ENCODE assay signal across 10 cellular contexts in genomic region chr1:164602142-164602429, GRCh38. TPM values are rescaled to one million over a fixed set of nuclear protein-coding genes. Genes with fewer than 3 reads are reported as not detected.
A peak's percentile ranks its signal among the peaks of the same experiment; 100 is the strongest.
DNase-seq lines count a peak whose midpoint lies in the region; ATAC-seq and TF ChIP-seq lines count a peak whose summit lies in the region.
"Had no signal": no experiment of that assay in that cellular context is flagged by ENCODE, and none has a peak within 500 bp of the region (broad histone marks: within the 10 kb centered on the region; RNA-seq: fewer than 3 reads in every experiment).

No MANE protein-coding gene starts in this region.

- DNase-seq in NCI-H524 (lab: John Stamatoyannopoulos, UW) (peak; percentile 20 to 31), NCI-H524 treated with DMSO at 0.1 percent for 48 hours (lab: John Stamatoyannopoulos, UW) (no peak), MCF 10A (ENCODE audit: unreplicated experiment) (no peak), left colon (peak; percentile 74 to 83), superior temporal gyrus (ENCODE audit: extremely low spot score) (no peak), NCI-H446 treated with DMSO at 0.1 percent for 48 hours (lab: John Stamatoyannopoulos, UW) (no peak)
- no peak for DNase-seq in activated naive CD4-positive, alpha-beta T cell treated with anti-CD3 and anti-CD28 coated beads, Interleukin-2, amount 50 U/mL, for 72 hours (ENCODE audit: low spot score in 2 of 2)

- BruUV-seq in MCF 10A (replicated peaks; lab: Mats Ljungman, UMichigan) = no TSS peak

- intact Hi-C loops in MCF 10A (cut with micrococcal nuclease) = no loop called here
- intact Hi-C loops in left colon (cut with DNase I, micrococcal nuclease) = no loop called here

- ATAC-seq in left colon = peak; percentile 92
- ATAC-seq in activated naive CD4-positive, alpha-beta T cell treated with anti-CD3 and anti-CD28 coated beads, Interleukin-2, amount 50 U/mL, for 72 hours = no peak
- ATAC-seq: activated T-helper 17 cell treated with anti-CD3 and anti-CD28 coated beads, Interleukin-2, amount 50 U/mL, for 72 hours had no signal

- POLR2A ChIA-PET in MCF 10A (lab: Yijun Ruan, JAX) = interaction anchor here (0.9 to 2.9 kb wide), 7 partner anchors 10 to 170 kb away, joined by 3 to 22 read pairs (median 5); no protein-coding TSS in a partner anchor

- no peaks in the 10 kb centered on the region for H3K36me3 ChIP-seq in urinary bladder (ENCODE audit: insufficient read depth)
- H3K36me3 ChIP-seq: SJCRH30 had no signal

- CTCF ChIA-PET in MCF 10A (lab: Yijun Ruan, JAX) = interaction anchor here (0.5 to 2.9 kb wide), 18 partner anchors 11 to 646 kb away, joined by 3 to 23 read pairs (median 3); no protein-coding TSS in a partner anchor

- no peaks in the 10 kb centered on the region for H3K9me3 Mint-ChIP-seq in MCF 10A (ENCODE audit: unreplicated experiment)
- H3K9me3 Mint-ChIP-seq in activated naive CD4-positive, alpha-beta T cell treated with anti-CD3 and anti-CD28 coated beads, Interleukin-2, amount 50 U/mL, for 72 hours = peaks cover 0 to 7% of the 10 kb centered on the region in 2 donors
- H3K9me3 Mint-ChIP-seq: activated T-helper 17 cell treated with anti-CD3 and anti-CD28 coated beads, Interleukin-2, amount 50 U/mL, for 72 hours had no signal

- peaks cover 17% of the 10 kb centered on the region for H3K4me1 Mint-ChIP-seq in MCF 10A (ENCODE audit: insufficient read depth, unreplicated experiment)
- H3K4me1 Mint-ChIP-seq: activated T-helper 17 cell treated with anti-CD3 and anti-CD28 coated beads, Interleukin-2, amount 50 U/mL, for 72 hours had no signal

- H3K36me3 Mint-ChIP-seq in MCF 10A (ENCODE audit: insufficient read depth, unreplicated experiment) = no peaks in the 10 kb centered on the region
- H3K36me3 Mint-ChIP-seq in activated naive CD4-positive, alpha-beta T cell treated with anti-CD3 and anti-CD28 coated beads, Interleukin-2, amount 50 U/mL, for 72 hours = no peaks in the 10 kb centered on the region

- TF ChIP-seq CTCF in MCF 10A (IDR thresholded peaks at IDR 0.05; ENCODE audit: unreplicated experiment) = no peak

- no peak overlapping the region for H3K4me3 Mint-ChIP-seq in MCF 10A (ENCODE audit: unreplicated experiment)
- H3K4me3 Mint-ChIP-seq: activated T-helper 17 cell treated with anti-CD3 and anti-CD28 coated beads, Interleukin-2, amount 50 U/mL, for 72 hours had no signal

- WGBS in urinary bladder = 30% methylated on average over 4 of the region's 4 CpGs

- no peak overlapping the region for H3K4me3 ChIP-seq in urinary bladder (ENCODE audit: low read depth, low read length)

- no peaks in the 10 kb centered on the region for H3K27me3 Mint-ChIP-seq in MCF 10A (ENCODE audit: insufficient read depth, unreplicated experiment)
- H3K27me3 Mint-ChIP-seq: activated T-helper 17 cell treated with anti-CD3 and anti-CD28 coated beads, Interleukin-2, amount 50 U/mL, for 72 hours had no signal

- peak overlapping the region; percentile 60 for H3K27ac ChIP-seq in urinary bladder (ENCODE audit: low read depth)

- peak overlapping the region; percentile 50 for H3K27ac Mint-ChIP-seq in MCF 10A (ENCODE audit: low read depth, unreplicated experiment)
- H3K27ac Mint-ChIP-seq in activated naive CD4-positive, alpha-beta T cell treated with anti-CD3 and anti-CD28 coated beads, Interleukin-2, amount 50 U/mL, for 72 hours = no peak overlapping the region
- H3K27ac Mint-ChIP-seq: activated T-helper 17 cell treated with anti-CD3 and anti-CD28 coated beads, Interleukin-2, amount 50 U/mL, for 72 hours had no signal

- H3K4me1 ChIP-seq in urinary bladder (ENCODE audit: insufficient read depth) = peaks cover 2% of the 10 kb centered on the region

RNA-seq across cellular contexts. Expression of gene PBX1, which starts 43.1 kb away (rescaled TPM):
- total RNA-seq in MCF 10A (2022) = 2.3 and 5.8 TPM in 2 replicates
- total RNA-seq in left colon = 10 to 100 TPM; 55.4 to 56.2 TPM
- total RNA-seq in urinary bladder = 241 TPM
- polyA plus RNA-seq in urinary bladder = 67.8 TPM
- under 1 TPM; 0.19 to 0.39 TPM for total RNA-seq in activated naive CD4-positive, alpha-beta T cell treated with anti-CD3 and anti-CD28 coated beads, Interleukin-2, amount 50 U/mL, for 72 hours

Comparison
In these comparisons a context has a peak if more than half of its experiments do, and no peak if none do; other contexts are left out.
1. DNase-seq: peak in NCI-H524 (2 of 2) and left colon (2 of 2); none in NCI-H524 treated with DMSO at 0.1 percent for 48 hours (single experiment), MCF 10A (single experiment), superior temporal gyrus (single experiment), NCI-H446 treated with DMSO at 0.1 percent for 48 hours (single experiment) and activated naive CD4-positive, alpha-beta T cell treated with anti-CD3 and anti-CD28 coated beads, Interleukin-2, amount 50 U/mL, for 72 hours (0 of 2).